23 cellular contexts compared by ENCODE assay signal in the genomic region with DNA sequence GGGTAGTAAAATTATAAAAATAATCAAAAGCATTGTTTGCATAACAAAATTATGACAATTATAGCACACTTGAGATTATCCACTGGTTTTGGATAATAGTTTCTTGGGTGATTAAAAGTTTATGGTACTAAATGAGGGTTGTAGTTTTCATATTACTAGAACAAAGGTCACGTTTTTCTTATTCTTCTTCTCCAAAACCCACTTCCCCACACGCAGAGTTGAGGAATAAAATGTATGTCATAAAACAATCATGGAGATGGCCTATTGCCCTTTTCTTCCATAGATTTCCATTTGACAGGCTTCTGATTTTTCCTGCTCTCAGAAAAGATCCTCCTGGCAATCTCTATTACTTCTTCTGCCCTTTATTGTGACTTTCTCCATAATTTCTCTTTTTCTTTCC.
"Had no signal": no experiment of that assay in that cellular context is flagged by ENCODE, and none has a peak within 500 bp of the region (broad histone marks: within the 10 kb centered on the region; RNA-seq: fewer than 3 reads in every experiment).

No MANE protein-coding gene starts in this region.

- H2AFZ ChIP-seq: PC-9 had no signal

- H3K4me3 ChIP-seq: K562, PC-9, Peyer's patch, SJCRH30 had no signal

- H3K4me1 ChIP-seq: Peyer's patch, SJCRH30 had no signal

- DNase-seq: Kasumi-1, MM.1S, NCI-H1092 treated with DMSO at 0.1 percent for 48 hours, NCI-H1417 treated with DMSO at 0.1 percent for 48 hours, NCI-H146, NCI-H1694 treated with DMSO at 0.1 percent for 48 hours, NCI-H1930, NCI-H2081, NCI-H2107, NCI-H2227 treated with DMSO at 0.1 percent for 48 hours, NCI-H524, NCI-H526 treated with DMSO at 0.1 percent for 48 hours, NCI-H774, OCI-M1, PC-9, Peyer's patch, SHP77 treated with DMSO at 0.1 percent for 48 hours, SJCRH30 had no signal

- H3K27me3 ChIP-seq: Peyer's patch, SJCRH30 had no signal

- ATAC-seq: K562, Right ventricle myocardium inferior, SK-N-SH treated with all-trans-retinoic acid at 6 μM for 48 hours had no signal

- H3K36me3 ChIP-seq: Peyer's patch, SJCRH30 had no signal

- H3K27ac ChIP-seq: HL-60, KMS-11, PC-9, Peyer's patch, SJCRH30 had no signal

- H3K4me2 ChIP-seq: KMS-11, PC-9 had no signal

- H3K9ac ChIP-seq: KMS-11 had no signal

- H3K9me3 ChIP-seq: Peyer's patch, SJCRH30 had no signal
